17 cellular contexts compared by ENCODE assay signal in the genomic region with DNA sequence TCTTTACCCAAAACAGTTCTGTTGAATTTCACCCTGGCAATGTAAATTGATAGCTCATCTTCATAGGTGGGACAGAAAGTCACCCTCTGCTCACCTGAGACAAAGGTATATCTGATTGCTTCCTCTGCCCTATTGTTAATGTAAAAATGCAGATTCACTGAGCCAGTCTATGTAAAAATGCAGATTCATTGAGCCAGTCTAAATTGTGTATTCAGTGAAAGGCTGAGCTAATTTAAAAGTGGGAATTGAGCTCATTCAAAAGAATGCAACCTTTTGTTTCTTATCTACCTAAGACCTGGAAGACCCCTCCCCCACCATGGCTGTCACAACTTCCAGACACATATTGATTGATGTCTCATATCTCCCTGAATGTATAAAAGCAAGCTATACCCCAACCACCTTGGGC.
"Had no signal": no experiment of that assay in that cellular context is flagged by ENCODE, and none has a peak within 500 bp of the region (broad histone marks: within the 10 kb centered on the region; RNA-seq: fewer than 3 reads in every experiment).

No MANE protein-coding gene starts in this region.

- H3K27ac ChIP-seq: cardiac muscle cell, right atrium auricular region, skin epidermis, tibial artery, uterus had no signal

- H3K36me3 ChIP-seq: cardiac muscle cell, right atrium auricular region, tibial artery, uterus had no signal

- H3K4me1 ChIP-seq: right atrium auricular region, uterus had no signal

- ATAC-seq: activated T-helper 17 cell treated with anti-CD3 and anti-CD28 coated beads, Interleukin-2, amount 50 U/mL, for 72 hours; natural killer cell treated with Interleukin-12 subunit alpha and Interleukin-12 subunit beta and Interleukin-15 and Interleukin-18, amount 100 ng/mL, for 72 hours had no signal

- H3K4me3 ChIP-seq: cardiac muscle cell, right atrium auricular region, skin epidermis, tibial artery, uterus had no signal

- H3K27me3 ChIP-seq: cardiac muscle cell, right atrium auricular region, tibial artery, uterus had no signal

- DNase-seq: activated CD4-positive, alpha-beta T cell treated with anti-CD3 and anti-CD28 coated beads, Interleukin-2, amount 50 U/mL, for 48 hours; activated CD4-positive, CD25-positive, alpha-beta regulatory T cell treated with anti-CD3 and anti-CD28 coated beads, Interleukin-2, amount 50 U/mL, for 72 hours; activated naive CD4-positive, alpha-beta T cell treated with anti-CD3 and anti-CD28 coated beads, Interleukin-2, amount 10 ng/mL, durations not matched to agents 7 days and 5 days; head of caudate nucleus; kidney glomerular epithelial cell; mesenchymal stem cell; nucleus accumbens; stimulated activated CD4-positive, alpha-beta T cell treated with anti-CD3 and anti-CD28 coated beads, Interleukin-4, amount 100 ng/mL, for 24 hours; stimulated activated naive CD4-positive, alpha-beta T cell; T-helper 9 cell; tibial artery; uterus had no signal

- H3K9me3 ChIP-seq: right atrium auricular region, tibial artery, uterus had no signal
